Comparison of ENCODE assay signal across 1 cellular context in genomic region chr3:30613135-30613825, GRCh38.
TF ChIP-seq lines count a peak whose summit lies in the region.

No MANE protein-coding gene starts in this region.

TF ChIP-seq in IMR-90, 13 proteins besides CTCF, POLR2A, EP300 and RAD21 (continued from another document):
- TF ChIP-seq, protein P1, sequence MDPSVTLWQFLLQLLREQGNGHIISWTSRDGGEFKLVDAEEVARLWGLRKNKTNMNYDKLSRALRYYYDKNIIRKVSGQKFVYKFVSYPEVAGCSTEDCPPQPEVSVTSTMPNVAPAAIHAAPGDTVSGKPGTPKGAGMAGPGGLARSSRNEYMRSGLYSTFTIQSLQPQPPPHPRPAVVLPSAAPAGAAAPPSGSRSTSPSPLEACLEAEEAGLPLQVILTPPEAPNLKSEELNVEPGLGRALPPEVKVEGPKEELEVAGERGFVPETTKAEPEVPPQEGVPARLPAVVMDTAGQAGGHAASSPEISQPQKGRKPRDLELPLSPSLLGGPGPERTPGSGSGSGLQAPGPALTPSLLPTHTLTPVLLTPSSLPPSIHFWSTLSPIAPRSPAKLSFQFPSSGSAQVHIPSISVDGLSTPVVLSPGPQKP (IDR thresholded peaks at IDR 0.05; ENCODE audit: borderline replicate concordance, low read depth, low read length) = no peak
- no peak for TF ChIP-seq RFX5 (IDR thresholded peaks at IDR 0.05; ENCODE audit: low read depth, low read length)
- peak; percentile 81 for TF ChIP-seq CEBPB (IDR thresholded peaks at IDR 0.05; ENCODE audit: low read depth, low read length)
